ENCODE assay signal across 1 cellular context in the genomic region with DNA sequence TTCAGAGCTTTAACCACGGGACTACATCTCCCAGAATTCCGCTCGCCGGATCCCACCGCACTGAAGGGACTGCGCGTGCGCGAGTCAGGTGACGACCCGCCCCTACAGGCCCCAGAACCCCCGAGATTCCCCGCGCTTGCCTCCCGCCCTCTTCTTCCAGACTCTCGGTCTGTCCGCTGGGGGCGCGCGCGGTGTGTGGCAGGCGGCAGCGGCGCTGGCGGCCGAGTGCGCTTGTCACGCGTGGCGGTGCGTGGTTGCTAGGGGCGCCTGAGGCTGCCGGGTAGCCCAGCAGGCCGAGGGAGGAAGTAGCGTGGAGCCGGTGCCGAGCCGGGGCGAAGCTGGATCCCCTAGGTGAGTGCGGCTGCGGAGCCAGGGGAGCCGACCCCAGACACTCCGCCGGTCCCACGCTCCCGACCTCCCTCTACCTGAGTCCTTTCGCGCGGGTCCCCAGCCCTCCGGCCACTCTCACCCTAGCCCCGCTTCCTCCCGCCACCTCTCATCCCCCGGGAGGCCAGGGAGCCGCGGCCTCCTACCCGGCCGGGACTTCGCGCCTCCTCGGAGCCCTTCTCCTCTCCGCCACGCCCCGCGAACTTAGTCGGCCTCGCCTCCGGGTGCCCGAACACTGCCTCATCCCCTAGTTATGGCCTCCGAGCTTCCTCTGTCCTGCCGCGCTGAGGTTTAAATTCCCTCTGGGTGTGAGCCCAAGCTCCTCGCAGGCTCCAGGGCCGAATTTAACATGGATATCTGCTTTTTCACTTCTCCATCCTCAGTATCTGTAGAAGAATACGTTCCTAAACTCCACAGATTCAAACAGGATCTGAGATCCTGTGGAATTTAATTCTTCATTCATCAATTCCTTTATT.
TF ChIP-seq lines count a peak whose summit lies in the region.

Gene TTLL4, plus strand, starts transcription at position 149 of the 863 bp plus-strand sequence. CDS start 26,842 bp downstream, outside the sequence.

TF ChIP-seq in HEK293, 187 proteins besides CTCF, POLR2A, EP300 and RAD21 (continued from another document and continues in another):
- TF ChIP-seq ZNF214 (tag by site-specific recombination; IDR thresholded peaks at IDR 0.05; ENCODE audit: borderline replicate concordance) = no peak
- no peak for TF ChIP-seq ZNF350 (tag by site-specific recombination; IDR thresholded peaks at IDR 0.05)
- TF ChIP-seq ZNF155 (tag by site-specific recombination; IDR thresholded peaks at IDR 0.05) = no peak
- peak; percentile 74 for TF ChIP-seq ZBTB8A (tag by site-specific recombination; IDR thresholded peaks at IDR 0.05)
- TF ChIP-seq KLF17 (tag by site-specific recombination; IDR thresholded peaks at IDR 0.05) = peak; percentile 75; the same call in 1 of the 2 replicates
- peak; percentile 88; the same call in 1 of the 2 replicates for TF ChIP-seq ZNF501 (tag by site-specific recombination; IDR thresholded peaks at IDR 0.05)
- TF ChIP-seq ZNF596 (tag by site-specific recombination; IDR thresholded peaks at IDR 0.05) = no peak
- TF ChIP-seq, protein P1, sequence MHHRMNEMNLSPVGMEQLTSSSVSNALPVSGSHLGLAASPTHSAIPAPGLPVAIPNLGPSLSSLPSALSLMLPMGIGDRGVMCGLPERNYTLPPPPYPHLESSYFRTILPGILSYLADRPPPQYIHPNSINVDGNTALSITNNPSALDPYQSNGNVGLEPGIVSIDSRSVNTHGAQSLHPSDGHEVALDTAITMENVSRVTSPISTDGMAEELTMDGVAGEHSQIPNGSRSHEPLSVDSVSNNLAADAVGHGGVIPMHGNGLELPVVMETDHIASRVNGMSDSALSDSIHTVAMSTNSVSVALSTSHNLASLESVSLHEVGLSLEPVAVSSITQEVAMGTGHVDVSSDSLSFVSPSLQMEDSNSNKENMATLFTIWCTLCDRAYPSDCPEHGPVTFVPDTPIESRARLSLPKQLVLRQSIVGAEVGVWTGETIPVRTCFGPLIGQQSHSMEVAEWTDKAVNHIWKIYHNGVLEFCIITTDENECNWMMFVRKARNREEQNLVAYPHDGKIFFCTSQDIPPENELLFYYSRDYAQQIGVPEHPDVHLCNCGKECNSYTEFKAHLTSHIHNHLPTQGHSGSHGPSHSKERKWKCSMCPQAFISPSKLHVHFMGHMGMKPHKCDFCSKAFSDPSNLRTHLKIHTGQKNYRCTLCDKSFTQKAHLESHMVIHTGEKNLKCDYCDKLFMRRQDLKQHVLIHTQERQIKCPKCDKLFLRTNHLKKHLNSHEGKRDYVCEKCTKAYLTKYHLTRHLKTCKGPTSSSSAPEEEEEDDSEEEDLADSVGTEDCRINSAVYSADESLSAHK (tag by site-specific recombination; IDR thresholded peaks at IDR 0.05) = no peak
- TF ChIP-seq, protein P2, sequence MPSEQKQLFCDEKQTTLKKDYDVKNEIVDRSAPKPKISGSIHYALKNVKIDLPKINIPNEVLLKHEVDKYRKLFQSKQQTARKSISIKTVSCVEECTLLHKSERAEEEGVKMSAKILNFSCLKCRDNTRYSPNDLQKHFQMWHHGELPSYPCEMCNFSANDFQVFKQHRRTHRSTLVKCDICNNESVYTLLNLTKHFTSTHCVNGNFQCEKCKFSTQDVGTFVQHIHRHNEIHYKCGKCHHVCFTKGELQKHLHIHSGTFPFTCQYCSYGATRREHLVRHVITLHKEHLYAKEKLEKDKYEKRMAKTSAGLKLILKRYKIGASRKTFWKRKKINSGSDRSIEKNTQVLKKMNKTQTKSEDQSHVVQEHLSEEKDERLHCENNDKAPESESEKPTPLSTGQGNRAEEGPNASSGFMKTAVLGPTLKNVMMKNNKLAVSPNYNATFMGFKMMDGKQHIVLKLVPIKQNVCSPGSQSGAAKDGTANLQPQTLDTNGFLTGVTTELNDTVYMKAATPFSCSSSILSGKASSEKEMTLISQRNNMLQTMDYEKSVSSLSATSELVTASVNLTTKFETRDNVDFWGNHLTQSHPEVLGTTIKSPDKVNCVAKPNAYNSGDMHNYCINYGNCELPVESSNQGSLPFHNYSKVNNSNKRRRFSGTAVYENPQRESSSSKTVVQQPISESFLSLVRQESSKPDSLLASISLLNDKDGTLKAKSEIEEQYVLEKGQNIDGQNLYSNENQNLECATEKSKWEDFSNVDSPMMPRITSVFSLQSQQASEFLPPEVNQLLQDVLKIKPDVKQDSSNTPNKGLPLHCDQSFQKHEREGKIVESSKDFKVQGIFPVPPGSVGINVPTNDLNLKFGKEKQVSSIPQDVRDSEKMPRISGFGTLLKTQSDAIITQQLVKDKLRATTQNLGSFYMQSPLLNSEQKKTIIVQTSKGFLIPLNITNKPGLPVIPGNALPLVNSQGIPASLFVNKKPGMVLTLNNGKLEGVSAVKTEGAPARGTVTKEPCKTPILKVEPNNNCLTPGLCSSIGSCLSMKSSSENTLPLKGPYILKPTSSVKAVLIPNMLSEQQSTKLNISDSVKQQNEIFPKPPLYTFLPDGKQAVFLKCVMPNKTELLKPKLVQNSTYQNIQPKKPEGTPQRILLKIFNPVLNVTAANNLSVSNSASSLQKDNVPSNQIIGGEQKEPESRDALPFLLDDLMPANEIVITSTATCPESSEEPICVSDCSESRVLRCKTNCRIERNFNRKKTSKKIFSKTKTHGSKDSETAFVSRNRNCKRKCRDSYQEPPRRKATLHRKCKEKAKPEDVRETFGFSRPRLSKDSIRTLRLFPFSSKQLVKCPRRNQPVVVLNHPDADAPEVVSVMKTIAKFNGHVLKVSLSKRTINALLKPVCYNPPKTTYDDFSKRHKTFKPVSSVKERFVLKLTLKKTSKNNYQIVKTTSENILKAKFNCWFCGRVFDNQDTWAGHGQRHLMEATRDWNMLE (tag by site-specific recombination; conservative IDR thresholded peaks at IDR 0.05; ENCODE audit: low read depth) = no peak
- TF ChIP-seq ZNF239 (tag by site-specific recombination; IDR thresholded peaks at IDR 0.05) = no peak
- no peak for TF ChIP-seq ZNF473 (tag by site-specific recombination; IDR thresholded peaks at IDR 0.05)
- no peak for TF ChIP-seq ZNF311 (tag by site-specific recombination; IDR thresholded peaks at IDR 0.05; ENCODE audit: borderline replicate concordance)
- no peak for TF ChIP-seq ZNF184 (tag by site-specific recombination; IDR thresholded peaks at IDR 0.05)
- TF ChIP-seq ZBTB17 (tag by site-specific recombination; IDR thresholded peaks at IDR 0.05) = 0 out of 2 replicates have a peak, but pooled peaks have one; percentile 64
- TF ChIP-seq YY1 (tag by site-specific recombination; IDR thresholded peaks at IDR 0.05) = no peak; the same call in 1 of the 2 replicates
- no peak for TF ChIP-seq GLI2 (tag by site-specific recombination; IDR thresholded peaks at IDR 0.05; ENCODE audit: borderline replicate concordance, low read depth)
- TF ChIP-seq RBAK (tag by site-specific recombination; IDR thresholded peaks at IDR 0.05) = no peak
- no peak for TF ChIP-seq ZNF544 (tag by site-specific recombination; IDR thresholded peaks at IDR 0.05)
- TF ChIP-seq ZNF19 (tag by site-specific recombination; IDR thresholded peaks at IDR 0.05; ENCODE audit: low read depth) = no peak
- no peak for TF ChIP-seq ZNF776 (tag by site-specific recombination; IDR thresholded peaks at IDR 0.05; ENCODE audit: borderline replicate concordance)
- no peak for TF ChIP-seq ZNF274 (IDR thresholded peaks at IDR 0.05; ENCODE audit: low read length)
- no peak for TF ChIP-seq ZNF274 (tag by site-specific recombination; IDR thresholded peaks at IDR 0.05; ENCODE audit: borderline replicate concordance)
- TF ChIP-seq ZNF16 (tag by site-specific recombination; IDR thresholded peaks at IDR 0.05; ENCODE audit: low read depth) = no peak
- TF ChIP-seq ZSCAN23 (tag by site-specific recombination; IDR thresholded peaks at IDR 0.05) = peak; percentile 84; the same call in 1 of the 2 replicates
- no peak for TF ChIP-seq YY2 (tag by site-specific recombination; IDR thresholded peaks at IDR 0.05)
- TF ChIP-seq ZBTB6 (tag by site-specific recombination; IDR thresholded peaks at IDR 0.05) = no peak
- TF ChIP-seq ZBTB49 (tag by site-specific recombination; IDR thresholded peaks at IDR 0.05; ENCODE audit: low read depth) = no peak
- no peak for TF ChIP-seq ELK4 (IDR thresholded peaks at IDR 0.05; ENCODE audit: borderline replicate concordance, low read depth, low read length)
- no peak for TF ChIP-seq ZNF701 (tag by site-specific recombination; IDR thresholded peaks at IDR 0.05)
- no peak; the same call in 1 of the 2 replicates for TF ChIP-seq ZNF768 (tag by site-specific recombination; IDR thresholded peaks at IDR 0.05)
- TF ChIP-seq ZSCAN18 (tag by site-specific recombination; IDR thresholded peaks at IDR 0.05) = no peak
- TF ChIP-seq, protein P3, sequence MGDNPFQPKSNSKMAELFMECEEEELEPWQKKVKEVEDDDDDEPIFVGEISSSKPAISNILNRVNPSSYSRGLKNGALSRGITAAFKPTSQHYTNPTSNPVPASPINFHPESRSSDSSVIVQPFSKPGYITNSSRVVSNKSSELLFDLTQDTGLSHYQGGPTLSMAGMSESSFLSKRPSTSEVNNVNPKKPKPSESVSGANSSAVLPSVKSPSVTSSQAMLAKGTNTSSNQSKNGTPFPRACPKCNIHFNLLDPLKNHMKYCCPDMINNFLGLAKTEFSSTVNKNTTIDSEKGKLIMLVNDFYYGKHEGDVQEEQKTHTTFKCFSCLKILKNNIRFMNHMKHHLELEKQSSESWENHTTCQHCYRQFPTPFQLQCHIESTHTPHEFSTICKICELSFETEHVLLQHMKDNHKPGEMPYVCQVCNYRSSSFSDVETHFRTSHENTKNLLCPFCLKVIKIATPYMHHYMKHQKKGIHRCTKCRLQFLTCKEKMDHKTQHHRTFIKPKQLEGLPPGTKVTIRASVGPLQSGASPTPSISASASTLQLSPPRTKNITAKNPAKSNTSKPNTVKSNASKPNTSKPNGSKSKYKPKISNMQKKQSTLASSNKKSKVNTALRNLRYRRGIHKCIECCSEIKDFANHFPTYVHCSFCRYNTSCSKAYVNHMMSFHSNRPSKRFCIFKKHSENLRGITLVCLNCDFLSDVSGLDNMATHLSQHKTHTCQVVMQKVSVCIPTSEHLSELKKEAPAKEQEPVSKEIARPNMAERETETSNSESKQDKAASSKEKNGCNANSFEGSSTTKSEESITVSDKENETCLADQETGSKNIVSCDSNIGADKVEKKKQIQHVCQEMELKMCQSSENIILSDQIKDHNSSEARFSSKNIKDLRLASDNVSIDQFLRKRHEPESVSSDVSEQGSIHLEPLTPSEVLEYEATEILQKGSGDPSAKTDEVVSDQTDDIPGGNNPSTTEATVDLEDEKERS (tag by site-specific recombination; IDR thresholded peaks at IDR 0.05) = 0 out of 2 replicates have a peak, but pooled peaks have one; percentile 22
- TF ChIP-seq ZNF175 (tag by site-specific recombination; IDR thresholded peaks at IDR 0.05) = no peak
- TF ChIP-seq ZNF112 (tag by site-specific recombination; IDR thresholded peaks at IDR 0.05) = no peak
- TF ChIP-seq ZNF488 (tag by site-specific recombination; IDR thresholded peaks at IDR 0.05) = no peak
- TF ChIP-seq KLF9 (tag by site-specific recombination; IDR thresholded peaks at IDR 0.05; ENCODE audit: low read depth) = peak; percentile 74
